ENCODE assay signal across 1 cellular context in the genomic region with DNA sequence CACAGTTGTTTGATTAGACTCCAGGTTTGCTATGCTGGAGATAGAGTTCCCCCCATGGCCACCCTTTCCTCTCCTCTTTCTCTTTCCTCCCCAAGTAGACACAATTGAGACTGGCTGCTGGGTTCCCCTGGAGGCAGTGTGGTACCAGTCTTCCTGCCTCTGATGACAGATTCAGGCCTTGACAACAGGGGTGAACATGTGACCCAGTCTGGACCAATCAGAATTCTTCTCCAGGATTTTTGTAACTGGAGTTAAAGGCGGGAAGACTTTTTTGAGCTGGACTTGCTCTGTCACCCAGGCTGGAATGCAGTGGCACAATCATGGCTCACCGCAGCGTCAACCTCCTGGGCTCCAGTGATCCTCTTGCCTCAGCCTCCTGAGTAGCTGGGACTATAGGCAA.
TF ChIP-seq lines count a peak whose summit lies in the region.

No MANE protein-coding gene starts in this region.

TF ChIP-seq in K562, 482 proteins besides CTCF, POLR2A, EP300 and RAD21 (continued from another document and continues in another):
- TF ChIP-seq, protein P1, sequence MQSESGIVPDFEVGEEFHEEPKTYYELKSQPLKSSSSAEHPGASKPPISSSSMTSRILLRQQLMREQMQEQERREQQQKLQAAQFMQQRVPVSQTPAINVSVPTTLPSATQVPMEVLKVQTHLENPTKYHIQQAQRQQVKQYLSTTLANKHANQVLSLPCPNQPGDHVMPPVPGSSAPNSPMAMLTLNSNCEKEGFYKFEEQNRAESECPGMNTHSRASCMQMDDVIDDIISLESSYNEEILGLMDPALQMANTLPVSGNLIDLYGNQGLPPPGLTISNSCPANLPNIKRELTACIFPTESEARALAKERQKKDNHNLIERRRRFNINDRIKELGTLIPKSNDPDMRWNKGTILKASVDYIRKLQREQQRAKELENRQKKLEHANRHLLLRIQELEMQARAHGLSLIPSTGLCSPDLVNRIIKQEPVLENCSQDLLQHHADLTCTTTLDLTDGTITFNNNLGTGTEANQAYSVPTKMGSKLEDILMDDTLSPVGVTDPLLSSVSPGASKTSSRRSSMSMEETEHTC (IDR thresholded peaks at IDR 0.05) = no peak
- TF ChIP-seq ZNF76 (CRISPR knock-in tag; IDR thresholded peaks at IDR 0.05; ENCODE audit: borderline replicate concordance) = no peak
- TF ChIP-seq ZNF589 (CRISPR knock-in tag; IDR thresholded peaks at IDR 0.05; ENCODE audit: low read depth) = no peak
- TF ChIP-seq, protein P2, sequence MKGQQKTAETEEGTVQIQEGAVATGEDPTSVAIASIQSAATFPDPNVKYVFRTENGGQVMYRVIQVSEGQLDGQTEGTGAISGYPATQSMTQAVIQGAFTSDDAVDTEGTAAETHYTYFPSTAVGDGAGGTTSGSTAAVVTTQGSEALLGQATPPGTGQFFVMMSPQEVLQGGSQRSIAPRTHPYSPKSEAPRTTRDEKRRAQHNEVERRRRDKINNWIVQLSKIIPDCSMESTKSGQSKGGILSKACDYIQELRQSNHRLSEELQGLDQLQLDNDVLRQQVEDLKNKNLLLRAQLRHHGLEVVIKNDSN (CRISPR knock-in tag; IDR thresholded peaks at IDR 0.05) = peak; percentile 79
- TF ChIP-seq ETS2 (tag; IDR thresholded peaks at IDR 0.05; ENCODE audit: borderline replicate concordance, poor library complexity, severe bottlenecking) = no peak
- TF ChIP-seq ZNF253 (CRISPR knock-in tag; conservative IDR thresholded peaks at IDR 0.05) = no peak
- TF ChIP-seq, protein P3, sequence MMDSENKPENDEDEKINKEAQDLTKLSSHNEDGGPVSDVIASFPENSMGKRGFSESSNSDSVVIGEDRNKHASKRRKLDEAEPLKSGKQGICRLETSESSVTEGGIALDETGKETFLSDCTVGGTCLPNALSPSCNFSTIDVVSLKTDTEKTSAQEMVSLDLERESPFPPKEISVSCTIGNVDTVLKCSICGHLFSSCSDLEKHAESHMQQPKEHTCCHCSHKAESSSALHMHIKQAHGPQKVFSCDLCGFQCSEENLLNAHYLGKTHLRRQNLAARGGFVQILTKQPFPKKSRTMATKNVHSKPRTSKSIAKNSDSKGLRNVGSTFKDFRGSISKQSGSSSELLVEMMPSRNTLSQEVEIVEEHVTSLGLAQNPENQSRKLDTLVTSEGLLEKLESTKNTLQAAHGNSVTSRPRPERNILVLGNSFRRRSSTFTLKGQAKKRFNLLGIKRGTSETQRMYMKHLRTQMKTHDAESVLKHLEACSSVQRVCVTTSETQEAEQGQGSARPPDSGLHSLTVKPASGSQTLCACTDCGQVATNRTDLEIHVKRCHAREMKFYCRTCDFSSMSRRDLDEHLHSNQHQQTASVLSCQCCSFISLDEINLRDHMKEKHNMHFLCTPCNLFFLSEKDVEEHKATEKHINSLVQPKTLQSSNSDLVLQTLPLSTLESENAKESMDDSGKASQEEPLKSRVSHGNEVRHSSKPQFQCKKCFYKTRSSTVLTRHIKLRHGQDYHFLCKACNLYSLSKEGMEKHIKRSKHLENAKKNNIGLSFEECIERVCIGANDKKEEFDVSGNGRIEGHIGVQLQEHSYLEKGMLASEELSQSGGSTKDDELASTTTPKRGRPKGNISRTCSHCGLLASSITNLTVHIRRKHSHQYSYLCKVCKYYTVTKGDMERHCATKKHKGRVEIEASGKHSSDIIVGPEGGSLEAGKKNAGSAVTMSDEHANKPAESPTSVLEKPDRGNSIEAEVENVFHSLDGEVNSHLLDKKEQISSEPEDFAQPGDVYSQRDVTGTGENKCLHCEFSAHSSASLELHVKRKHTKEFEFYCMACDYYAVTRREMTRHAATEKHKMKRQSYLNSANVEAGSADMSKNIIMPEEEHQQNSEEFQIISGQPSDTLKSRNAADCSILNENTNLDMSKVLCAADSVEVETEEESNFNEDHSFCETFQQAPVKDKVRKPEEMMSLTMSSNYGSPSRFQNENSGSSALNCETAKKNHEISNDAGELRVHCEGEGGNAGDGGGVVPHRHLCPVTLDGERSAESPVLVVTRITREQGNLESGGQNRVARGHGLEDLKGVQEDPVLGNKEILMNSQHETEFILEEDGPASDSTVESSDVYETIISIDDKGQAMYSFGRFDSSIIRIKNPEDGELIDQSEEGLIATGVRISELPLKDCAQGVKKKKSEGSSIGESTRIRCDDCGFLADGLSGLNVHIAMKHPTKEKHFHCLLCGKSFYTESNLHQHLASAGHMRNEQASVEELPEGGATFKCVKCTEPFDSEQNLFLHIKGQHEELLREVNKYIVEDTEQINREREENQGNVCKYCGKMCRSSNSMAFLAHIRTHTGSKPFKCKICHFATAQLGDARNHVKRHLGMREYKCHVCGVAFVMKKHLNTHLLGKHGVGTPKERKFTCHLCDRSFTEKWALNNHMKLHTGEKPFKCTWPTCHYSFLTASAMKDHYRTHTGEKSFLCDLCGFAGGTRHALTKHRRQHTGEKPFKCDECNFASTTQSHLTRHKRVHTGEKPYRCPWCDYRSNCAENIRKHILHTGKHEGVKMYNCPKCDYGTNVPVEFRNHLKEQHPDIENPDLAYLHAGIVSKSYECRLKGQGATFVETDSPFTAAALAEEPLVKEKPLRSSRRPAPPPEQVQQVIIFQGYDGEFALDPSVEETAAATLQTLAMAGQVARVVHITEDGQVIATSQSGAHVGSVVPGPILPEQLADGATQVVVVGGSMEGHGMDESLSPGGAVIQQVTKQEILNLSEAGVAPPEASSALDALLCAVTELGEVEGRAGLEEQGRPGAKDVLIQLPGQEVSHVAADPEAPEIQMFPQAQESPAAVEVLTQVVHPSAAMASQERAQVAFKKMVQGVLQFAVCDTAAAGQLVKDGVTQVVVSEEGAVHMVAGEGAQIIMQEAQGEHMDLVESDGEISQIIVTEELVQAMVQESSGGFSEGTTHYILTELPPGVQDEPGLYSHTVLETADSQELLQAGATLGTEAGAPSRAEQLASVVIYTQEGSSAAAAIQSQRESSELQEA (IDR thresholded peaks at IDR 0.05; ENCODE audit: low read depth) = no peak
- TF ChIP-seq, protein P4, sequence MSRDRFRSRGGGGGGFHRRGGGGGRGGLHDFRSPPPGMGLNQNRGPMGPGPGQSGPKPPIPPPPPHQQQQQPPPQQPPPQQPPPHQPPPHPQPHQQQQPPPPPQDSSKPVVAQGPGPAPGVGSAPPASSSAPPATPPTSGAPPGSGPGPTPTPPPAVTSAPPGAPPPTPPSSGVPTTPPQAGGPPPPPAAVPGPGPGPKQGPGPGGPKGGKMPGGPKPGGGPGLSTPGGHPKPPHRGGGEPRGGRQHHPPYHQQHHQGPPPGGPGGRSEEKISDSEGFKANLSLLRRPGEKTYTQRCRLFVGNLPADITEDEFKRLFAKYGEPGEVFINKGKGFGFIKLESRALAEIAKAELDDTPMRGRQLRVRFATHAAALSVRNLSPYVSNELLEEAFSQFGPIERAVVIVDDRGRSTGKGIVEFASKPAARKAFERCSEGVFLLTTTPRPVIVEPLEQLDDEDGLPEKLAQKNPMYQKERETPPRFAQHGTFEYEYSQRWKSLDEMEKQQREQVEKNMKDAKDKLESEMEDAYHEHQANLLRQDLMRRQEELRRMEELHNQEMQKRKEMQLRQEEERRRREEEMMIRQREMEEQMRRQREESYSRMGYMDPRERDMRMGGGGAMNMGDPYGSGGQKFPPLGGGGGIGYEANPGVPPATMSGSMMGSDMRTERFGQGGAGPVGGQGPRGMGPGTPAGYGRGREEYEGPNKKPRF (IDR thresholded peaks at IDR 0.05; ENCODE audit: low read depth, low read length) = no peak
- no peak for TF ChIP-seq MTA3 (IDR thresholded peaks at IDR 0.05; ENCODE audit: borderline replicate concordance)
- no peak for TF ChIP-seq GTF2E2 (tag; IDR thresholded peaks at IDR 0.05)
- peak; percentile 24 for TF ChIP-seq NFYB (IDR thresholded peaks at IDR 0.05; ENCODE audit: extremely low read depth, insufficient read length)
- TF ChIP-seq RAD51 (IDR thresholded peaks at IDR 0.05; ENCODE audit: borderline replicate concordance, low read depth) = peak; percentile 84
- TF ChIP-seq SP1 (CRISPR knock-in tag; IDR thresholded peaks at IDR 0.05) = no peak
- no peak for TF ChIP-seq POU5F1 (IDR thresholded peaks at IDR 0.05; ENCODE audit: borderline replicate concordance, low read depth, low read length, partially characterized antibody)
- TF ChIP-seq, protein P5, sequence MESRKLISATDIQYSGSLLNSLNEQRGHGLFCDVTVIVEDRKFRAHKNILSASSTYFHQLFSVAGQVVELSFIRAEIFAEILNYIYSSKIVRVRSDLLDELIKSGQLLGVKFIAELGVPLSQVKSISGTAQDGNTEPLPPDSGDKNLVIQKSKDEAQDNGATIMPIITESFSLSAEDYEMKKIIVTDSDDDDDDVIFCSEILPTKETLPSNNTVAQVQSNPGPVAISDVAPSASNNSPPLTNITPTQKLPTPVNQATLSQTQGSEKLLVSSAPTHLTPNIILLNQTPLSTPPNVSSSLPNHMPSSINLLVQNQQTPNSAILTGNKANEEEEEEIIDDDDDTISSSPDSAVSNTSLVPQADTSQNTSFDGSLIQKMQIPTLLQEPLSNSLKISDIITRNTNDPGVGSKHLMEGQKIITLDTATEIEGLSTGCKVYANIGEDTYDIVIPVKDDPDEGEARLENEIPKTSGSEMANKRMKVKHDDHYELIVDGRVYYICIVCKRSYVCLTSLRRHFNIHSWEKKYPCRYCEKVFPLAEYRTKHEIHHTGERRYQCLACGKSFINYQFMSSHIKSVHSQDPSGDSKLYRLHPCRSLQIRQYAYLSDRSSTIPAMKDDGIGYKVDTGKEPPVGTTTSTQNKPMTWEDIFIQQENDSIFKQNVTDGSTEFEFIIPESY (CRISPR knock-in tag; IDR thresholded peaks at IDR 0.05) = no peak
- no peak for TF ChIP-seq FOXM1 (IDR thresholded peaks at IDR 0.05; ENCODE audit: low read depth)
- no peak for TF ChIP-seq FOXM1 (CRISPR knock-in tag; IDR thresholded peaks at IDR 0.05; ENCODE audit: low read depth)
- no peak for TF ChIP-seq MXI1 (IDR thresholded peaks at IDR 0.05; ENCODE audit: low read depth, low read length)
- no peak for TF ChIP-seq SAFB2 (IDR thresholded peaks at IDR 0.05; ENCODE audit: borderline replicate concordance, low read depth, low read length, severe bottlenecking)
- no peak for TF ChIP-seq HDAC6 (IDR thresholded peaks at IDR 0.05; ENCODE audit: low read depth, low read length)
- no peak for TF ChIP-seq ZNF695 (CRISPR knock-in tag; IDR thresholded peaks at IDR 0.05)
- no peak for TF ChIP-seq HNRNPL (IDR thresholded peaks at IDR 0.05; ENCODE audit: low read depth, low read length)
- no peak for TF ChIP-seq ZNF282 (CRISPR knock-in tag; IDR thresholded peaks at IDR 0.05)
- TF ChIP-seq, protein P6, sequence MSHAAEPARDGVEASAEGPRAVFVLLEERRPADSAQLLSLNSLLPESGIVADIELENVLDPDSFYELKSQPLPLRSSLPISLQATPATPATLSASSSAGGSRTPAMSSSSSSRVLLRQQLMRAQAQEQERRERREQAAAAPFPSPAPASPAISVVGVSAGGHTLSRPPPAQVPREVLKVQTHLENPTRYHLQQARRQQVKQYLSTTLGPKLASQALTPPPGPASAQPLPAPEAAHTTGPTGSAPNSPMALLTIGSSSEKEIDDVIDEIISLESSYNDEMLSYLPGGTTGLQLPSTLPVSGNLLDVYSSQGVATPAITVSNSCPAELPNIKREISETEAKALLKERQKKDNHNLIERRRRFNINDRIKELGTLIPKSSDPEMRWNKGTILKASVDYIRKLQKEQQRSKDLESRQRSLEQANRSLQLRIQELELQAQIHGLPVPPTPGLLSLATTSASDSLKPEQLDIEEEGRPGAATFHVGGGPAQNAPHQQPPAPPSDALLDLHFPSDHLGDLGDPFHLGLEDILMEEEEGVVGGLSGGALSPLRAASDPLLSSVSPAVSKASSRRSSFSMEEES (CRISPR knock-in tag; IDR thresholded peaks at IDR 0.05) = peak; percentile 39
- TF ChIP-seq ETV1 (tag; conservative IDR thresholded peaks at IDR 0.05; ENCODE audit: low read depth) = 0 out of 2 replicates have a peak, but pooled peaks have one; percentile 47
- no peak for TF ChIP-seq PPARD (CRISPR knock-in tag; IDR thresholded peaks at IDR 0.05)
- TF ChIP-seq, protein P7, sequence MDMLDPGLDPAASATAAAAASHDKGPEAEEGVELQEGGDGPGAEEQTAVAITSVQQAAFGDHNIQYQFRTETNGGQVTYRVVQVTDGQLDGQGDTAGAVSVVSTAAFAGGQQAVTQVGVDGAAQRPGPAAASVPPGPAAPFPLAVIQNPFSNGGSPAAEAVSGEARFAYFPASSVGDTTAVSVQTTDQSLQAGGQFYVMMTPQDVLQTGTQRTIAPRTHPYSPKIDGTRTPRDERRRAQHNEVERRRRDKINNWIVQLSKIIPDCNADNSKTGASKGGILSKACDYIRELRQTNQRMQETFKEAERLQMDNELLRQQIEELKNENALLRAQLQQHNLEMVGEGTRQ (CRISPR knock-in tag; IDR thresholded peaks at IDR 0.05) = peak; percentile 86
- 0 out of 2 replicates have a peak, but pooled peaks have one; percentile 14 for TF ChIP-seq CBFA2T2 (conservative IDR thresholded peaks at IDR 0.05)
- TF ChIP-seq KLF10 (CRISPR knock-in tag; IDR thresholded peaks at IDR 0.05) = no peak
- peak; percentile 27 for TF ChIP-seq FOS (IDR thresholded peaks at IDR 0.05; ENCODE audit: extremely low read depth, insufficient read length)
- TF ChIP-seq, protein P8, sequence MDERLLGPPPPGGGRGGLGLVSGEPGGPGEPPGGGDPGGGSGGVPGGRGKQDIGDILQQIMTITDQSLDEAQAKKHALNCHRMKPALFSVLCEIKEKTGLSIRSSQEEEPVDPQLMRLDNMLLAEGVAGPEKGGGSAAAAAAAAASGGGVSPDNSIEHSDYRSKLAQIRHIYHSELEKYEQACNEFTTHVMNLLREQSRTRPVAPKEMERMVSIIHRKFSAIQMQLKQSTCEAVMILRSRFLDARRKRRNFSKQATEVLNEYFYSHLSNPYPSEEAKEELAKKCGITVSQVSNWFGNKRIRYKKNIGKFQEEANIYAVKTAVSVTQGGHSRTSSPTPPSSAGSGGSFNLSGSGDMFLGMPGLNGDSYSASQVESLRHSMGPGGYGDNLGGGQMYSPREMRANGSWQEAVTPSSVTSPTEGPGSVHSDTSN (CRISPR knock-in tag; IDR thresholded peaks at IDR 0.05; ENCODE audit: low read depth) = no peak
- TF ChIP-seq, protein P8 (tag; conservative IDR thresholded peaks at IDR 0.05; ENCODE audit: low read depth) = 0 out of 2 replicates have a peak, but pooled peaks have one; percentile 14
- TF ChIP-seq NFIX (CRISPR knock-in tag; IDR thresholded peaks at IDR 0.05; ENCODE audit: low read depth) = no peak
- TF ChIP-seq ZBED1 (IDR thresholded peaks at IDR 0.05) = no peak
- TF ChIP-seq, protein P9, sequence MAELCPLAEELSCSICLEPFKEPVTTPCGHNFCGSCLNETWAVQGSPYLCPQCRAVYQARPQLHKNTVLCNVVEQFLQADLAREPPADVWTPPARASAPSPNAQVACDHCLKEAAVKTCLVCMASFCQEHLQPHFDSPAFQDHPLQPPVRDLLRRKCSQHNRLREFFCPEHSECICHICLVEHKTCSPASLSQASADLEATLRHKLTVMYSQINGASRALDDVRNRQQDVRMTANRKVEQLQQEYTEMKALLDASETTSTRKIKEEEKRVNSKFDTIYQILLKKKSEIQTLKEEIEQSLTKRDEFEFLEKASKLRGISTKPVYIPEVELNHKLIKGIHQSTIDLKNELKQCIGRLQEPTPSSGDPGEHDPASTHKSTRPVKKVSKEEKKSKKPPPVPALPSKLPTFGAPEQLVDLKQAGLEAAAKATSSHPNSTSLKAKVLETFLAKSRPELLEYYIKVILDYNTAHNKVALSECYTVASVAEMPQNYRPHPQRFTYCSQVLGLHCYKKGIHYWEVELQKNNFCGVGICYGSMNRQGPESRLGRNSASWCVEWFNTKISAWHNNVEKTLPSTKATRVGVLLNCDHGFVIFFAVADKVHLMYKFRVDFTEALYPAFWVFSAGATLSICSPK (IDR thresholded peaks at IDR 0.05; ENCODE audit: borderline replicate concordance) = no peak
